In genomic region chr1:120179420-120180348, GRCh38 we compare ENCODE assay signal across 9 cellular contexts. TPM values are rescaled to one million over a fixed set of nuclear protein-coding genes. Genes with fewer than 3 reads are reported as not detected.
A peak's percentile ranks its signal among the peaks of the same experiment; 100 is the strongest.
DNase-seq lines count a peak whose midpoint lies in the region; ATAC-seq and TF ChIP-seq lines count a peak whose summit lies in the region.
"Had no signal": no experiment of that assay in that cellular context is flagged by ENCODE, and none has a peak within 500 bp of the region (broad histone marks: within the 10 kb centered on the region; RNA-seq: fewer than 3 reads in every experiment).

No MANE protein-coding gene starts in this region.

- DNase-seq in GM23338 (ENCODE audit: low spot score) (peak; percentile 41), Panc1 (ENCODE audit: low read depth, low spot score) (no peak), neural progenitor cell (ENCODE audit: low spot score) (peak; percentile 60), hippocampal formation (lab: John Stamatoyannopoulos, UW) (no peak)
- no peak for DNase-seq in activated CD8-positive, alpha-beta memory T cell treated with anti-CD3 and anti-CD28 coated beads, Interleukin-2, amount 50 U/mL, for 48 hours
- no peak for DNase-seq in activated effector memory CD4-positive, alpha-beta T cell treated with Interleukin-2 at 50 U/mL for 16 hours

- H3K9me2 ChIP-seq in GM23338 (ENCODE audit: insufficient read depth) = no peaks in the 10 kb centered on the region

- H3K79me2 ChIP-seq in GM23338 (replicated peaks; ENCODE audit: insufficient read depth) = peaks cover 6% of the 10 kb centered on the region
- peaks cover 9% of the 10 kb centered on the region for H3K79me2 ChIP-seq in neural progenitor cell (ENCODE audit: low read depth)

- no peak overlapping the region for H3K9ac ChIP-seq in neural progenitor cell

- peaks cover 4% of the 10 kb centered on the region for H3K27me3 Mint-ChIP-seq in GM23338 (ENCODE audit: insufficient read depth, low read depth, poor library complexity)
- peaks cover 2% of the 10 kb centered on the region for H3K27me3 Mint-ChIP-seq in neural progenitor cell (ENCODE audit: insufficient read depth, low read depth)

- peaks cover 14% of the 10 kb centered on the region for H3K4me1 Mint-ChIP-seq in GM23338
- H3K4me1 Mint-ChIP-seq in neural progenitor cell = peaks cover 26% of the 10 kb centered on the region

- H3K9me3 ChIP-seq in Panc1 (ENCODE audit: control insufficient read depth, insufficient read depth, low read depth, low read length) (no peaks in the 10 kb centered on the region), esophagus (ENCODE audit: control insufficient read depth in 2 of 2, insufficient read depth in 1 of 2, low read depth in 1 of 2, low read length in 1 of 2) (no peaks in the 10 kb centered on the region), neural progenitor cell (ENCODE audit: low read depth) (no peaks in the 10 kb centered on the region)
- H3K9me3 ChIP-seq: neutrophil had no signal

- H3K27ac Mint-ChIP-seq in GM23338 (peak overlapping the region; percentile 93; the same call in 1 of the 2 replicates), neural progenitor cell (peak overlapping the region; percentile 20)

- intact Hi-C loops in Panc1 (cut with micrococcal nuclease; ENCODE audit: unreplicated experiment) = no loop called here

- POLR2A ChIA-PET in Panc1 (lab: Charles Lee) = interaction anchor here (0.7 kb wide), 1 partner anchor 262 kb away, joined by 6 read pairs; no protein-coding TSS in a partner anchor

- 15 to 17% methylated on average over 17 to 20 of the region's 20 CpGs for WGBS in esophagus, 2 donors

- H2AFZ ChIP-seq in GM23338 (peak overlapping the region; percentile 93), neural progenitor cell (replicated peaks) (peak overlapping the region; percentile 26)

- H3K36me3 Mint-ChIP-seq in GM23338 (ENCODE audit: low read depth) = peaks cover 2% of the 10 kb centered on the region; the same call in 1 of the 3 replicates
- no peaks in the 10 kb centered on the region for H3K36me3 Mint-ChIP-seq in neural progenitor cell

- ATAC-seq in GM23338 = peak; percentile 71
- peak; percentile 8; the same call in 1 of the 2 replicates for ATAC-seq in Panc1
- no peak for ATAC-seq in GM21390 (IDR thresholded peaks at IDR 0.05; ENCODE audit: unreplicated experiment)

- H3K4me3 ChIP-seq in GM23338 (peak overlapping the region; percentile 42), Panc1 (ENCODE audit: low read depth in 2 of 2, low read length in 2 of 2) (peak overlapping the region; percentile 2 to 8; a peak in 2 of 4 replicates), esophagus (ENCODE audit: low read depth in 1 of 2, low read length in 2 of 2) (no peak overlapping the region), neural progenitor cell (no peak overlapping the region)

- CTCF ChIA-PET in Panc1 (lab: Charles Lee) = no interaction called here

- H4K20me1 ChIP-seq in GM23338 (replicated peaks; ENCODE audit: insufficient read depth) (no peaks in the 10 kb centered on the region), neural progenitor cell (ENCODE audit: low read depth) (no peaks in the 10 kb centered on the region)

- H3K4me1 ChIP-seq in GM23338 (ENCODE audit: insufficient read depth) = peaks cover 12% of the 10 kb centered on the region
- H3K4me1 ChIP-seq in Panc1 (ENCODE audit: control insufficient read depth, insufficient read depth, low read length) = peaks cover 8% of the 10 kb centered on the region
- H3K4me1 ChIP-seq in esophagus (ENCODE audit: control insufficient read depth in 2 of 2, insufficient read depth in 2 of 2, low read length in 1 of 2) = no peaks in the 10 kb centered on the region
- peaks cover 8% of the 10 kb centered on the region for H3K4me1 ChIP-seq in neural progenitor cell

- H3K9me3 Mint-ChIP-seq in GM23338 (no peaks in the 10 kb centered on the region), neural progenitor cell (no peaks in the 10 kb centered on the region)

- H3F3A ChIP-seq in GM23338 (replicated peaks; ENCODE audit: low read depth) (0 out of 2 replicates have a peak, but pooled peaks cover 8% of the 10 kb centered on the region), neural progenitor cell (ENCODE audit: low read depth) (peaks cover 24% of the 10 kb centered on the region)

- peak overlapping the region; percentile 94 for H3K27ac ChIP-seq in GM23338 (ENCODE audit: low read depth)
- no peak overlapping the region for H3K27ac ChIP-seq in Panc1 (ENCODE audit: low read length)
- peak overlapping the region; percentile 14 to 22 for H3K27ac ChIP-seq in esophagus (ENCODE audit: low read depth in 2 of 2, low read length in 1 of 2)
- H3K27ac ChIP-seq in neural progenitor cell = peak overlapping the region; percentile 8
- H3K27ac ChIP-seq: neutrophil had no signal

- peak overlapping the region; percentile 72 for H3K4me2 ChIP-seq in GM23338
- H3K4me2 ChIP-seq in neural progenitor cell = peak overlapping the region; percentile 48

- in situ Hi-C loops in Panc1 (cut with HindIII; ENCODE audit: low pct_unique_long_range_greater_than_20kb, low sequenced_read_pairs) = no loop called here

- no TSS peak for BruUV-seq in Panc1 (replicated peaks; lab: Mats Ljungman, UMichigan)

- no peak for TF ChIP-seq CTCF in GM23338 (conservative IDR thresholded peaks at IDR 0.05; ENCODE audit: low read depth in 2 of 2)
- no peak for TF ChIP-seq CTCF in Panc1 (IDR thresholded peaks at IDR 0.05)
- no peak for TF ChIP-seq CTCF in neural progenitor cell (IDR thresholded peaks at IDR 0.05)

- H3K36me3 ChIP-seq in GM23338 (ENCODE audit: insufficient read depth) = no peaks in the 10 kb centered on the region
- H3K36me3 ChIP-seq in Panc1 (ENCODE audit: control insufficient read depth, insufficient read depth, low read length) = peaks cover 5% of the 10 kb centered on the region; the same call in 1 of the 2 replicates
- H3K36me3 ChIP-seq in esophagus (ENCODE audit: control insufficient read depth in 2 of 2, insufficient read depth in 2 of 2, low read length in 1 of 2) = no peaks in the 10 kb centered on the region
- no peaks in the 10 kb centered on the region for H3K36me3 ChIP-seq in neural progenitor cell
- H3K36me3 ChIP-seq: neutrophil had no signal

- H3K4me3 Mint-ChIP-seq in GM23338 (peak overlapping the region; percentile 65), neural progenitor cell (peak overlapping the region; percentile 77)

- no peaks in the 10 kb centered on the region for H3K27me3 ChIP-seq in GM23338 (ENCODE audit: insufficient read depth)
- no peaks in the 10 kb centered on the region for H3K27me3 ChIP-seq in Panc1 (ENCODE audit: control insufficient read depth, insufficient read depth, low read length)
- H3K27me3 ChIP-seq in esophagus (ENCODE audit: control insufficient read depth in 1 of 2, insufficient read depth in 2 of 2, low read length in 2 of 2) = no peaks in the 10 kb centered on the region
- no peaks in the 10 kb centered on the region for H3K27me3 ChIP-seq in neural progenitor cell
- H3K27me3 ChIP-seq: neutrophil had no signal

TF ChIP-seq in GM23338, 12 proteins besides CTCF, POLR2A, EP300 and RAD21 (continues in another document):
- no peak for TF ChIP-seq ZNF331 (CRISPR knock-in tag; IDR thresholded peaks at IDR 0.05; ENCODE audit: low read depth)
- TF ChIP-seq STAT1 (IDR thresholded peaks at IDR 0.05; ENCODE audit: unreplicated experiment) = no peak
- TF ChIP-seq ETS1 (IDR thresholded peaks at IDR 0.05) = no peak
- TF ChIP-seq CREB1 (CRISPR knock-in tag; IDR thresholded peaks at IDR 0.05; ENCODE audit: low read depth) = no peak

RNA-seq across cellular contexts. Expression of gene SEC22B, which starts 3.4 kb away (rescaled TPM):
- 14.2 and 17.8 TPM in 2 replicates for total RNA-seq in GM23338 (2014; rRNA removed; shearing (Covaris generic))
- polyA plus RNA-seq in GM23338 (2016; fragmentation: Nextera tagmentation; extraction: Ambion mirVana) = 16.6 and 17.6 TPM in 2 replicates
- 23.7 TPM for total RNA-seq in Panc1 (2021; ENCODE audit: unreplicated experiment)
- polyA plus RNA-seq in Panc1 (2012; ENCODE audit: insufficient read length) = 11.8 TPM
- 1 to 10 TPM; 9.8 to 10.0 TPM for polyA plus RNA-seq in esophagus
- 19.0 and 23.6 TPM in 2 replicates for total RNA-seq in neural progenitor cell (ENCODE audit: low replicate concordance)

Comparison
In these comparisons a context has a peak if more than half of its experiments do, and no peak if none do; other contexts are left out.
1. DNase-seq: peak in GM23338 (single experiment) and neural progenitor cell (single experiment); none in Panc1 (single experiment), activated CD8-positive, alpha-beta memory T cell treated with anti-CD3 and anti-CD28 coated beads, Interleukin-2, amount 50 U/mL, for 48 hours (single experiment), activated effector memory CD4-positive, alpha-beta T cell treated with Interleukin-2 at 50 U/mL for 16 hours (single experiment) and hippocampal formation (0 of 2).
2. H3K4me3 ChIP-seq: peak in GM23338 (single experiment) and Panc1 (2 of 2); none in esophagus (0 of 2) and neural progenitor cell (single experiment).